Comparison of ENCODE assay signal across 1 cellular context in the genomic region with DNA sequence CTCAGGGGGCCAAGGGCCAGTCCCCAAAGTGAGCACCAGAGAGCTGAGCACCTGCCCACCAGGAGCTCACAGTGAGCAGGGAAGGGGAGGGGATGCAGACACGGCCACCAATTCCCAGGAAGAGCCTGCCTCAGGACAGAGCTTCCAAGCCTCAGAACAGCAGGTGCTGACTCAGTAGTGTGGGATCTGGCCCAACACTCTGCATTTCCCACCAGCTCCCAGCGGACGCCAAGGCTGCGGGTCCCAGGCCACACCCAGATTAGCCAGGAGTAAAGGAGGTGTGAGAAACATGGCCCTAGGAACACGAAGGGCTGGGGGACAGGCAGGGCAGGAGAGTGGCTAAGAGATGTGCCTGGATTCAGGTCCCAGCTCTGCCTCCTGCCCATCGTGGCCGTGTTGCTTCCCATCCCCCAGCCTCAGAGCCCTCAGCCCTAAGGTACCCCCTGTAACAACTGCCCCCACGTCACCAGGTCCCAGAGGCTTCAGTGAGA.
TF ChIP-seq lines count a peak whose summit lies in the region.

No MANE protein-coding gene starts in this region.

TF ChIP-seq in IMR-90, 13 proteins besides CTCF, POLR2A, EP300 and RAD21:
- TF ChIP-seq MAFK (IDR thresholded peaks at IDR 0.05; ENCODE audit: low read depth, low read length) (peak; percentile 16; the same call in 1 of the 2 replicates), RCOR1 (IDR thresholded peaks at IDR 0.05; ENCODE audit: insufficient replicate concordance, low read length) (no peak), CEBPB (IDR thresholded peaks at IDR 0.05; ENCODE audit: low read depth, low read length) (no peak), BHLHE40 (IDR thresholded peaks at IDR 0.05; ENCODE audit: low read depth, low read length) (no peak), SMC3 (IDR thresholded peaks at IDR 0.05; ENCODE audit: low read depth, low read length) (no peak), USF2 (IDR thresholded peaks at IDR 0.05; ENCODE audit: low read depth, low read length) (no peak)
